8 cellular contexts compared by ENCODE assay signal in genomic region chr4:153151535-153152452, GRCh38. TPM values are rescaled to one million over a fixed set of nuclear protein-coding genes. Genes with fewer than 3 reads are reported as not detected.
A peak's percentile ranks its signal among the peaks of the same experiment; 100 is the strongest.
DNase-seq lines count a peak whose midpoint lies in the region; ATAC-seq lines count a peak whose summit lies in the region.

No MANE protein-coding gene starts in this region.

- peak overlapping the region; percentile 40 for H3K4me3 Mint-ChIP-seq in activated naive CD4-positive, alpha-beta T cell treated with anti-CD3 and anti-CD28 coated beads for 36 hours

- no peak overlapping the region for H3K4ac ChIP-seq in neuronal stem cell (ENCODE audit: low read length)

- DNase-seq in activated naive CD4-positive, alpha-beta T cell treated with anti-CD3 and anti-CD28 coated beads for 36 hours, result peak; percentile 84
- DNase-seq in activated naive CD4-positive, alpha-beta T cell (lab: John Stamatoyannopoulos, UW), result no peak
- DNase-seq in NCI-H1436 treated with DMSO at 0.1 percent for 48 hours (lab: John Stamatoyannopoulos, UW) (peak; percentile 54), T-helper 9 cell (peak; percentile 50), fibroblast of gingiva (ENCODE audit: low read depth) (peak; percentile 22), neuronal stem cell (ENCODE audit: low spot score) (peak; percentile 92)

- no peaks in the 10 kb centered on the region for H3K36me3 Mint-ChIP-seq in activated naive CD4-positive, alpha-beta T cell treated with anti-CD3 and anti-CD28 coated beads for 36 hours (ENCODE audit: low read depth)

- peaks cover 0 to 32% (median 4%) of the 10 kb centered on the region in 3 experiments for H3K27me3 ChIP-seq in neuronal stem cell (ENCODE audit: control insufficient read depth in 3 of 3, insufficient read depth in 3 of 3, low read depth in 1 of 3, low read length in 3 of 3)

- no peaks in the 10 kb centered on the region for H3K9me3 ChIP-seq in neuronal stem cell (replicated peaks in 1 of 2; ENCODE audit: control insufficient read depth in 2 of 2, insufficient read depth in 1 of 2, low read depth in 1 of 2, low read length in 2 of 2)

- no peak overlapping the region for H4K91ac ChIP-seq in neuronal stem cell (ENCODE audit: low read depth, low read length, poor library complexity)

- no peak overlapping the region for H3K27ac Mint-ChIP-seq in activated naive CD4-positive, alpha-beta T cell treated with anti-CD3 and anti-CD28 coated beads for 36 hours

- H3K36me3 ChIP-seq in neuronal stem cell (replicated peaks in 1 of 2; ENCODE audit: control insufficient read depth in 2 of 2, insufficient read depth in 2 of 2, low read length in 2 of 2), result no peaks in the 10 kb centered on the region

- H2BK120ac ChIP-seq in neuronal stem cell (ENCODE audit: low read depth, low read length), result no peak overlapping the region

- no peak overlapping the region for H3K27ac ChIP-seq in neuronal stem cell (replicated peaks; ENCODE audit: low read length)

- H2BK12ac ChIP-seq in neuronal stem cell (ENCODE audit: low read length), result no peak overlapping the region

- no peak overlapping the region for H3K9ac ChIP-seq in neuronal stem cell (ENCODE audit: low read depth, low read length, poor library complexity)

- peak overlapping the region in 1 of 2 donors; percentile 60 for H3K4me3 ChIP-seq in neuronal stem cell (ENCODE audit: low read length in 2 of 2)

- WGBS in neuronal stem cell (ENCODE audit: extremely low coverage in 2 of 2, insufficient read length in 2 of 2, insufficient replicate concordance in 1 of 2), 2 donors, result no CpG with 5 or more reads among the region's 31 CpGs

- peaks cover 15 to 20% of the 10 kb centered on the region in 2 donors for H3K4me1 ChIP-seq in neuronal stem cell (ENCODE audit: control insufficient read depth in 2 of 2, insufficient read depth in 1 of 2, low read depth in 1 of 2, low read length in 2 of 2)

- peak overlapping the region; percentile 62 for H2AFZ ChIP-seq in neuronal stem cell (ENCODE audit: low read length)

- H2AK5ac ChIP-seq in neuronal stem cell (ENCODE audit: low read depth, low read length), result no peak overlapping the region

- no peak overlapping the region for H2BK5ac ChIP-seq in neuronal stem cell (ENCODE audit: low read length)

- H3K4me2 ChIP-seq in neuronal stem cell (ENCODE audit: insufficient read depth, low read length, poor library complexity, severe bottlenecking), result peak overlapping the region; percentile 50

- no peak overlapping the region for H3K14ac ChIP-seq in neuronal stem cell (ENCODE audit: low read length)

- ATAC-seq in GM18870 (IDR thresholded peaks at IDR 0.05; ENCODE audit: unreplicated experiment) (no peak), GM21447 (IDR thresholded peaks at IDR 0.05; ENCODE audit: unreplicated experiment) (no peak)

- H3K9me3 Mint-ChIP-seq in activated naive CD4-positive, alpha-beta T cell treated with anti-CD3 and anti-CD28 coated beads for 36 hours, result no peaks in the 10 kb centered on the region

- CTCF ChIA-PET in activated naive CD4-positive, alpha-beta T cell treated with anti-CD3 and anti-CD28 coated beads for 36 hours (lab: Charles Lee), result interaction anchor here (0.6 to 2.0 kb wide), 4 partner anchors 9 to 227 kb away, joined by 3 to 9 read pairs (median 4); no protein-coding TSS in a partner anchor

- no peaks in the 10 kb centered on the region for H3K79me1 ChIP-seq in neuronal stem cell (ENCODE audit: low read depth, low read length)

- H4K8ac ChIP-seq in neuronal stem cell (ENCODE audit: low read depth, low read length), result no peak overlapping the region

- peaks cover 47% of the 10 kb centered on the region for H3K4me1 Mint-ChIP-seq in activated naive CD4-positive, alpha-beta T cell treated with anti-CD3 and anti-CD28 coated beads for 36 hours (ENCODE audit: low read depth)

- intact Hi-C loops in activated naive CD4-positive, alpha-beta T cell treated with anti-CD3 and anti-CD28 coated beads for 36 hours (cut with micrococcal nuclease), result loop anchor here (2.0 to 5.0 kb wide), 4 partner anchors 55 to 336 kb away; no protein-coding TSS in a partner anchor

- no peaks in the 10 kb centered on the region for H3K27me3 Mint-ChIP-seq in activated naive CD4-positive, alpha-beta T cell treated with anti-CD3 and anti-CD28 coated beads for 36 hours (ENCODE audit: low read depth)

- no peak overlapping the region for H2BK15ac ChIP-seq in neuronal stem cell (ENCODE audit: low read length)

- no peak overlapping the region for H3K23ac ChIP-seq in neuronal stem cell (ENCODE audit: low read depth, low read length, poor library complexity)

- H3K18ac ChIP-seq in neuronal stem cell (ENCODE audit: low read length), result no peak overlapping the region

RNA-seq across cellular contexts. Expression of gene TRIM2, which starts 52.4 kb away (rescaled TPM):
- 1 to 10 TPM; 3.8 to 4.2 TPM for total RNA-seq in activated naive CD4-positive, alpha-beta T cell treated with anti-CD3 and anti-CD28 coated beads for 36 hours
- 33.1 TPM for polyA plus RNA-seq in neuronal stem cell (2013, experiment 1 of 2)
- 34.5 TPM for polyA plus RNA-seq in neuronal stem cell (2013, experiment 2 of 2)

Comparison
In these comparisons a context has a peak if more than half of its experiments do, and no peak if none do; other contexts are left out.
1. DNase-seq: peak in activated naive CD4-positive, alpha-beta T cell treated with anti-CD3 and anti-CD28 coated beads for 36 hours (single experiment), NCI-H1436 treated with DMSO at 0.1 percent for 48 hours (single experiment), T-helper 9 cell (single experiment), fibroblast of gingiva (single experiment) and neuronal stem cell (single experiment); none in activated naive CD4-positive, alpha-beta T cell (0 of 4).